Comparison of ENCODE assay signal across 28 cellular contexts in the genomic region with DNA sequence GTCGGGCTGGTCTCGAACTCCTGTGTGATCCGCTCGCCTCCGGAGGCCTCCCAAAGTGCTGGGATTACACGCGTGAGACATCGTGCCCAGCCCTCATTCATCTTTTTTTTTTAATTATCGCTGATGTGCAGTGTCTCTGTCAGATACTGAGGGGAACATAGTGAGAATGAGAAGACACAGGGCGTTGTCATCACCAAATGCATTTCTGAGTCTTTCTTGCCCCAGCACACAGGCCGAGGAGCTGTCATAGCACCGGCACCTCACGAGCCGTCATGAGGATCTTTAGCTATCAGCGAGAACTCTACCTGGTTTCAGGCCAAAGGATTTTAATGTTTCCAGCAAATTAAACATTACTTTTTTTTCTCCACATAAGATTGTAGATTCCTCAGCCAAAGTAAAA.
"Had no signal": no experiment of that assay in that cellular context is flagged by ENCODE, and none has a peak within 500 bp of the region (broad histone marks: within the 10 kb centered on the region; RNA-seq: fewer than 3 reads in every experiment).

No MANE protein-coding gene starts in this region.

- H3K27ac Mint-ChIP-seq: stimulated activated effector memory CD8-positive, alpha-beta T cell treated with anti-CD3 and anti-CD28 coated beads, Interleukin-12 subunit alpha, Interleukin-12 subunit beta, amount 100 ng/mL, for 72 hours; stimulated activated memory B cell treated with anti-CD40 and anti-IgM and Interleukin-4, amounts not matched to agents 10 μg/mL and 1 μg/mL and 100 μg/mL, for 72 hours; stimulated activated naive B cell treated with anti-CD40 and anti-IgM and Interleukin-4, amounts not matched to agents 10 μg/mL and 1 μg/mL and 100 μg/mL, for 72 hours; stimulated activated naive CD8-positive, alpha-beta T cell treated with anti-CD3 and anti-CD28 coated beads, Interleukin-15, amount 100 ng/mL, for 72 hours; stimulated activated naive CD8-positive, alpha-beta T cell treated with anti-CD3 and anti-CD28 coated beads, Interleukin-15, Interleukin-2, amounts not matched to agents 100 ng/mL and 50 ng/mL, for 24 hours; type B pancreatic cell had no signal

- H3K4me1 Mint-ChIP-seq: stimulated activated effector memory CD8-positive, alpha-beta T cell treated with anti-CD3 and anti-CD28 coated beads, Interleukin-12 subunit alpha, Interleukin-12 subunit beta, amount 100 ng/mL, for 72 hours; stimulated activated memory B cell treated with anti-CD40 and anti-IgM and Interleukin-4, amounts not matched to agents 10 μg/mL and 1 μg/mL and 100 μg/mL, for 72 hours; stimulated activated naive B cell treated with anti-CD40 and anti-IgM and Interleukin-4, amounts not matched to agents 10 μg/mL and 1 μg/mL and 100 μg/mL, for 72 hours; stimulated activated naive CD8-positive, alpha-beta T cell treated with anti-CD3 and anti-CD28 coated beads, Interleukin-15, amount 100 ng/mL, for 72 hours had no signal

- H3K27ac ChIP-seq: stomach, suprapubic skin, testis, thoracic aorta, thyroid gland, tibial artery, tibial nerve, transverse colon, upper lobe of left lung, upper lobe of right lung, uterus, vagina had no signal

- H3K4me3 ChIP-seq: stomach, suprapubic skin, testis, thoracic aorta, thyroid gland, tibial artery, tibial nerve, transverse colon, upper lobe of left lung, upper lobe of right lung, uterus, vagina had no signal

- H3K4me3 Mint-ChIP-seq: stimulated activated effector memory CD8-positive, alpha-beta T cell treated with anti-CD3 and anti-CD28 coated beads, Interleukin-12 subunit alpha, Interleukin-12 subunit beta, amount 100 ng/mL, for 72 hours; stimulated activated memory B cell treated with anti-CD40 and anti-IgM and Interleukin-4, amounts not matched to agents 10 μg/mL and 1 μg/mL and 100 μg/mL, for 72 hours; stimulated activated naive B cell treated with anti-CD40 and anti-IgM and Interleukin-4, amounts not matched to agents 10 μg/mL and 1 μg/mL and 100 μg/mL, for 72 hours; stimulated activated naive CD8-positive, alpha-beta T cell treated with anti-CD3 and anti-CD28 coated beads, Interleukin-15, amount 100 ng/mL, for 72 hours; stimulated activated naive CD8-positive, alpha-beta T cell treated with anti-CD3 and anti-CD28 coated beads, Interleukin-15, Interleukin-2, amounts not matched to agents 100 ng/mL and 50 ng/mL, for 24 hours; type B pancreatic cell had no signal

- DNase-seq: stimulated activated CD4-positive, alpha-beta T cell treated with anti-CD3 and anti-CD28 coated beads, Interleukin-2, amount 100 ng/mL, for 48 hours; stimulated activated CD4-positive, alpha-beta T cell treated with anti-CD3 and anti-CD28 coated beads, Interleukin-4, amount 100 ng/mL, for 1 hour; stimulated activated CD4-positive, alpha-beta T cell treated with anti-CD3 and anti-CD28 coated beads, Interleukin-4, amount 100 ng/mL, for 24 hours; stimulated activated CD4-positive, alpha-beta T cell treated with anti-CD3 and anti-CD28 coated beads, Interleukin-4, amount 100 ng/mL, for 4 hours; stimulated activated CD8-positive, alpha-beta memory T cell treated with anti-CD3 and anti-CD28 coated beads, Interleukin-4, amount 100 ng/mL, for 48 hours; stimulated activated naive B cell treated with anti-CD40 and anti-IgM and Interleukin-4, amounts not matched to agents 10 μg/mL and 1 μg/mL and 100 μg/mL, for 72 hours; stimulated activated naive CD4-positive, alpha-beta T cell; stimulated activated naive CD4-positive, alpha-beta T cell treated with Interleukin-2 at 50 U/mL for 16 hours; stimulated activated naive CD8-positive, alpha-beta T cell treated with anti-CD3 and anti-CD28 coated beads, Interleukin-15, amount 100 ng/mL, for 72 hours; stimulated activated naive CD8-positive, alpha-beta T cell treated with anti-CD3 and anti-CD28 coated beads, Interleukin-15, Interleukin-2, amounts not matched to agents 100 U/mL and 50 U/mL, for 24 hours; stomach; substantia nigra; testis; thyroid gland; tibial artery; transverse colon; trophoblast cell; upper lobe of right lung; uterus had no signal

- H3K4me1 ChIP-seq: stomach, suprapubic skin, testis, thyroid gland, tibial artery, tibial nerve, transverse colon, upper lobe of left lung, upper lobe of right lung, uterus, vagina had no signal

- H3K27me3 Mint-ChIP-seq: stimulated activated memory B cell treated with anti-CD40 and anti-IgM and Interleukin-4, amounts not matched to agents 10 μg/mL and 1 μg/mL and 100 μg/mL, for 72 hours; stimulated activated naive B cell treated with anti-CD40 and anti-IgM and Interleukin-4, amounts not matched to agents 10 μg/mL and 1 μg/mL and 100 μg/mL, for 72 hours; stimulated activated naive CD8-positive, alpha-beta T cell treated with anti-CD3 and anti-CD28 coated beads, Interleukin-15, amount 100 ng/mL, for 72 hours; stimulated activated naive CD8-positive, alpha-beta T cell treated with anti-CD3 and anti-CD28 coated beads, Interleukin-15, Interleukin-2, amounts not matched to agents 100 ng/mL and 50 ng/mL, for 24 hours; type B pancreatic cell had no signal

- H3K9me3 ChIP-seq: testis, thoracic aorta, thyroid gland, tibial artery, upper lobe of right lung, uterus, vagina had no signal

- ATAC-seq: stimulated activated effector memory CD8-positive, alpha-beta T cell treated with anti-CD3 and anti-CD28 coated beads, Interleukin-12 subunit alpha, Interleukin-12 subunit beta, amount 100 ng/mL, for 72 hours; stimulated activated memory B cell treated with anti-CD40 and anti-IgM and Interleukin-4, amounts not matched to agents 10 μg/mL and 1 μg/mL and 100 μg/mL, for 72 hours; stimulated activated naive B cell treated with anti-CD40 and anti-IgM and Interleukin-4, amounts not matched to agents 10 μg/mL and 1 μg/mL and 100 μg/mL, for 72 hours; stimulated activated naive CD8-positive, alpha-beta T cell treated with anti-CD3 and anti-CD28 coated beads, Interleukin-15, amount 100 ng/mL, for 72 hours; stimulated activated naive CD8-positive, alpha-beta T cell treated with anti-CD3 and anti-CD28 coated beads, Interleukin-15, Interleukin-2, amounts not matched to agents 100 U/mL and 50 U/mL, for 24 hours; upper lobe of right lung had no signal

- H3K27me3 ChIP-seq: stomach, suprapubic skin, testis, thyroid gland, tibial artery, tibial nerve, transverse colon, upper lobe of left lung, upper lobe of right lung, uterus, vagina had no signal

- H3K36me3 Mint-ChIP-seq: stimulated activated effector memory CD8-positive, alpha-beta T cell treated with anti-CD3 and anti-CD28 coated beads, Interleukin-12 subunit alpha, Interleukin-12 subunit beta, amount 100 ng/mL, for 72 hours; stimulated activated memory B cell treated with anti-CD40 and anti-IgM and Interleukin-4, amounts not matched to agents 10 μg/mL and 1 μg/mL and 100 μg/mL, for 72 hours; stimulated activated naive B cell treated with anti-CD40 and anti-IgM and Interleukin-4, amounts not matched to agents 10 μg/mL and 1 μg/mL and 100 μg/mL, for 72 hours; type B pancreatic cell had no signal

- H3K36me3 ChIP-seq: stomach, suprapubic skin, thoracic aorta, thyroid gland, tibial artery, tibial nerve, transverse colon, upper lobe of left lung, upper lobe of right lung, uterus, vagina had no signal
